Comparison of ENCODE assay signal across 1 cellular context in the genomic region with DNA sequence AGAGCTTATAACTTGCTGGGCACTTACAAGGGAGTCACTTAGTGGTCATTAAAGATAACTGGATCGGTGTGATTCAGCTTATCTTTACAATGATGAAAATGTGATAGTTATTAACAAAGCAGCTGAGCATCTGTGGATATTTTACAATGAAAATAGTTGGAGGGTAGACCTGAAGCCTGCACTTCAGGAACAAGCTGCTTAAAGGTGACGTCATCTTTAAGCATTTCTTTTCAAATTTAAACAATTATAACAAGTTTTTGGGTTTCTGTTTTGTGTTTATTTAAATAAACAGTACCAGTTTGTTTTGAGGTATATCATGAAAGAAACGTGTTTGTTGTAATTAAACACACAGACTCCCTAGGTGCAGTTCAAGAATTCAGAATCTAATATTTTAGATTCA.
TF ChIP-seq lines count a peak whose summit lies in the region.

No MANE protein-coding gene starts in this region.

TF ChIP-seq in HepG2, 621 proteins besides CTCF, POLR2A, EP300 and RAD21 (continued from another document):
- TF ChIP-seq, protein P1, sequence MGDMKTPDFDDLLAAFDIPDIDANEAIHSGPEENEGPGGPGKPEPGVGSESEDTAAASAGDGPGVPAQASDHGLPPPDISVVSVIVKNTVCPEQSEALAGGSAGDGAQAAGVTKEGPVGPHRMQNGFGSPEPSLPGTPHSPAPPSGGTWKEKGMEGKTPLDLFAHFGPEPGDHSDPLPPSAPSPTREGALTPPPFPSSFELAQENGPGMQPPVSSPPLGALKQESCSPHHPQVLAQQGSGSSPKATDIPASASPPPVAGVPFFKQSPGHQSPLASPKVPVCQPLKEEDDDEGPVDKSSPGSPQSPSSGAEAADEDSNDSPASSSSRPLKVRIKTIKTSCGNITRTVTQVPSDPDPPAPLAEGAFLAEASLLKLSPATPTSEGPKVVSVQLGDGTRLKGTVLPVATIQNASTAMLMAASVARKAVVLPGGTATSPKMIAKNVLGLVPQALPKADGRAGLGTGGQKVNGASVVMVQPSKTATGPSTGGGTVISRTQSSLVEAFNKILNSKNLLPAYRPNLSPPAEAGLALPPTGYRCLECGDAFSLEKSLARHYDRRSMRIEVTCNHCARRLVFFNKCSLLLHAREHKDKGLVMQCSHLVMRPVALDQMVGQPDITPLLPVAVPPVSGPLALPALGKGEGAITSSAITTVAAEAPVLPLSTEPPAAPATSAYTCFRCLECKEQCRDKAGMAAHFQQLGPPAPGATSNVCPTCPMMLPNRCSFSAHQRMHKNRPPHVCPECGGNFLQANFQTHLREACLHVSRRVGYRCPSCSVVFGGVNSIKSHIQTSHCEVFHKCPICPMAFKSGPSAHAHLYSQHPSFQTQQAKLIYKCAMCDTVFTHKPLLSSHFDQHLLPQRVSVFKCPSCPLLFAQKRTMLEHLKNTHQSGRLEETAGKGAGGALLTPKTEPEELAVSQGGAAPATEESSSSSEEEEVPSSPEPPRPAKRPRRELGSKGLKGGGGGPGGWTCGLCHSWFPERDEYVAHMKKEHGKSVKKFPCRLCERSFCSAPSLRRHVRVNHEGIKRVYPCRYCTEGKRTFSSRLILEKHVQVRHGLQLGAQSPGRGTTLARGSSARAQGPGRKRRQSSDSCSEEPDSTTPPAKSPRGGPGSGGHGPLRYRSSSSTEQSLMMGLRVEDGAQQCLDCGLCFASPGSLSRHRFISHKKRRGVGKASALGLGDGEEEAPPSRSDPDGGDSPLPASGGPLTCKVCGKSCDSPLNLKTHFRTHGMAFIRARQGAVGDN (CRISPR knock-in tag; IDR thresholded peaks at IDR 0.05): no peak
